In genomic region chr2:8168007-8168717, GRCh38 we compare ENCODE assay signal across 19 cellular contexts.
DNase-seq lines count a peak whose midpoint lies in the region; ATAC-seq and TF ChIP-seq lines count a peak whose summit lies in the region.
"Had no signal": no experiment of that assay in that cellular context is flagged by ENCODE, and none has a peak within 500 bp of the region (broad histone marks: within the 10 kb centered on the region; RNA-seq: fewer than 3 reads in every experiment).

No MANE protein-coding gene starts in this region.

- no peaks in the 10 kb centered on the region for H3K9me3 Mint-ChIP-seq in activated T-cell treated with anti-CD3 and anti-CD28 coated beads, Interleukin-2, amount 50 U/mL, for 24 hours
- H3K9me3 Mint-ChIP-seq in chondrocyte (ENCODE audit: low read depth): no peaks in the 10 kb centered on the region
- H3K9me3 Mint-ChIP-seq in stimulated activated naive CD8-positive, alpha-beta T cell treated with anti-CD3 and anti-CD28 coated beads, Interleukin-15, amount 100 ng/mL, for 72 hours: no peaks in the 10 kb centered on the region
- H3K9me3 Mint-ChIP-seq: CD4-positive, alpha-beta T cell had no signal

- no peaks in the 10 kb centered on the region for H3K79me1 ChIP-seq in neuronal stem cell (ENCODE audit: low read depth, low read length)

- peak overlapping the region; percentile 48 for H3K27ac Mint-ChIP-seq in activated T-cell treated with anti-CD3 and anti-CD28 coated beads, Interleukin-2, amount 50 U/mL, for 24 hours
- peak overlapping the region; percentile 89 for H3K27ac Mint-ChIP-seq in chondrocyte (ENCODE audit: unreplicated experiment)
- H3K27ac Mint-ChIP-seq in stimulated activated naive CD8-positive, alpha-beta T cell treated with anti-CD3 and anti-CD28 coated beads, Interleukin-15, amount 100 ng/mL, for 72 hours: peak overlapping the region in 1 of 2 donors; percentile 93
- H3K27ac Mint-ChIP-seq: CD4-positive, alpha-beta T cell had no signal

- no peak overlapping the region for H2BK5ac ChIP-seq in neuronal stem cell (ENCODE audit: low read length)

- peaks cover 14% of the 10 kb centered on the region for H3K4me1 Mint-ChIP-seq in activated T-cell treated with anti-CD3 and anti-CD28 coated beads, Interleukin-2, amount 50 U/mL, for 24 hours (ENCODE audit: low read depth)
- H3K4me1 Mint-ChIP-seq in chondrocyte (ENCODE audit: low read depth): peaks cover 47% of the 10 kb centered on the region
- peaks cover 11% of the 10 kb centered on the region for H3K4me1 Mint-ChIP-seq in stimulated activated naive CD8-positive, alpha-beta T cell treated with anti-CD3 and anti-CD28 coated beads, Interleukin-15, amount 100 ng/mL, for 72 hours

- H3K27me3 Mint-ChIP-seq in activated T-cell treated with anti-CD3 and anti-CD28 coated beads, Interleukin-2, amount 50 U/mL, for 24 hours: no peaks in the 10 kb centered on the region
- H3K27me3 Mint-ChIP-seq in chondrocyte (ENCODE audit: low read depth): no peaks in the 10 kb centered on the region
- no peaks in the 10 kb centered on the region for H3K27me3 Mint-ChIP-seq in stimulated activated naive CD8-positive, alpha-beta T cell treated with anti-CD3 and anti-CD28 coated beads, Interleukin-15, amount 100 ng/mL, for 72 hours
- H3K27me3 Mint-ChIP-seq: CD4-positive, alpha-beta T cell had no signal

- no peak overlapping the region for H4K91ac ChIP-seq in neuronal stem cell (ENCODE audit: low read depth, low read length, poor library complexity)

- TF ChIP-seq CTCF in chondrocyte (IDR thresholded peaks at IDR 0.05): no peak

- no peaks in the 10 kb centered on the region for H3K27me3 ChIP-seq in neuronal stem cell (ENCODE audit: control insufficient read depth in 3 of 3, insufficient read depth in 3 of 3, low read depth in 1 of 3, low read length in 3 of 3)

- no peak overlapping the region for H3K27ac ChIP-seq in neuronal stem cell (replicated peaks; ENCODE audit: low read length)

- H3K36me3 ChIP-seq in neuronal stem cell (replicated peaks in 1 of 2; ENCODE audit: control insufficient read depth in 2 of 2, insufficient read depth in 2 of 2, low read length in 2 of 2): no peaks in the 10 kb centered on the region

- no peak overlapping the region for H2BK12ac ChIP-seq in neuronal stem cell (ENCODE audit: low read length)

- H3K4me1 ChIP-seq in neuronal stem cell (ENCODE audit: control insufficient read depth in 2 of 2, insufficient read depth in 1 of 2, low read depth in 1 of 2, low read length in 2 of 2): peaks cover 0 to 9% of the 10 kb centered on the region in 2 donors

- no peak overlapping the region for H3K4me2 ChIP-seq in neuronal stem cell (ENCODE audit: insufficient read depth, low read length, poor library complexity, severe bottlenecking)

- H3K4me3 Mint-ChIP-seq in activated T-cell treated with anti-CD3 and anti-CD28 coated beads, Interleukin-2, amount 50 U/mL, for 24 hours: no peak overlapping the region
- H3K4me3 Mint-ChIP-seq in chondrocyte (ENCODE audit: unreplicated experiment): no peak overlapping the region
- H3K4me3 Mint-ChIP-seq in stimulated activated naive CD8-positive, alpha-beta T cell treated with anti-CD3 and anti-CD28 coated beads, Interleukin-15, amount 100 ng/mL, for 72 hours: no peak overlapping the region
- H3K4me3 Mint-ChIP-seq: CD4-positive, alpha-beta T cell had no signal

- no peak for ATAC-seq in SK-N-SH treated with all-trans-retinoic acid at 6 μM for 48 hours
- ATAC-seq in stimulated activated naive CD8-positive, alpha-beta T cell treated with anti-CD3 and anti-CD28 coated beads, Interleukin-15, amount 100 ng/mL, for 72 hours: peak; percentile 86
- no peak for ATAC-seq in GM21825 (IDR thresholded peaks at IDR 0.05; ENCODE audit: unreplicated experiment)
- ATAC-seq: Right ventricle myocardium inferior had no signal

- H3K14ac ChIP-seq in neuronal stem cell (ENCODE audit: low read length): no peak overlapping the region

- no CpG with 5 or more reads among the region's 8 CpGs for WGBS in neuronal stem cell (ENCODE audit: extremely low coverage in 2 of 2, insufficient read length in 2 of 2, insufficient replicate concordance in 1 of 2), 2 donors

- no peak overlapping the region for H3K4ac ChIP-seq in neuronal stem cell (ENCODE audit: low read length)

- no peak overlapping the region for H3K18ac ChIP-seq in neuronal stem cell (ENCODE audit: low read length)

- in situ Hi-C loops in G401 (cut with HindIII; ENCODE audit: low sequenced_read_pairs): no loop called here

- H2BK15ac ChIP-seq in neuronal stem cell (ENCODE audit: low read length): no peak overlapping the region

- H3K9ac ChIP-seq in neuronal stem cell (ENCODE audit: low read depth, low read length, poor library complexity): no peak overlapping the region

- no peak overlapping the region for H3K23ac ChIP-seq in neuronal stem cell (ENCODE audit: low read depth, low read length, poor library complexity)

- no peak overlapping the region for H2AFZ ChIP-seq in neuronal stem cell (ENCODE audit: low read length)

- no peak overlapping the region for H4K8ac ChIP-seq in neuronal stem cell (ENCODE audit: low read depth, low read length)

- no peak overlapping the region for H2AK5ac ChIP-seq in neuronal stem cell (ENCODE audit: low read depth, low read length)

- no peak overlapping the region for H2BK120ac ChIP-seq in neuronal stem cell (ENCODE audit: low read depth, low read length)

- no peak for DNase-seq in activated T-cell treated with anti-CD3 and anti-CD28 coated beads, Interleukin-2, amount 50 U/mL, for 24 hours
- no peak for DNase-seq in activated T-cell treated with anti-CD3 and anti-CD28 coated beads for 4 hours
- DNase-seq in chondrocyte (ENCODE audit: low spot score): no peak
- no peak for DNase-seq in stimulated activated naive CD8-positive, alpha-beta T cell treated with anti-CD3 and anti-CD28 coated beads, Interleukin-15, amount 100 ng/mL, for 72 hours
- no peak for DNase-seq in G401 (ENCODE audit: low spot score)
- no peak for DNase-seq in neuronal stem cell (ENCODE audit: low spot score)
- DNase-seq: ACHN; CD4-positive, alpha-beta T cell; DND-41; GF-D8; HCEC 1CT; NCI-H1417; NCI-H1930; NCI-H2171 treated with DMSO at 0.1 percent for 48 hours; NCI-H510A; NCI-H82 had no signal

- H3K9me3 ChIP-seq in neuronal stem cell (replicated peaks in 1 of 2; ENCODE audit: control insufficient read depth in 2 of 2, insufficient read depth in 1 of 2, low read depth in 1 of 2, low read length in 2 of 2): no peaks in the 10 kb centered on the region

- no peaks in the 10 kb centered on the region for H3K36me3 Mint-ChIP-seq in activated T-cell treated with anti-CD3 and anti-CD28 coated beads, Interleukin-2, amount 50 U/mL, for 24 hours (ENCODE audit: low read depth)
- no peaks in the 10 kb centered on the region for H3K36me3 Mint-ChIP-seq in chondrocyte (ENCODE audit: low read depth)

- no peak overlapping the region for H3K4me3 ChIP-seq in neuronal stem cell (ENCODE audit: low read length in 2 of 2)

TF ChIP-seq in SK-N-SH treated with all-trans-retinoic acid at 6 μM for 48 hours, 23 proteins besides CTCF, POLR2A, EP300 and RAD21:
- no peak for TF ChIP-seq OSR1 (CRISPR knock-in tag; IDR thresholded peaks at IDR 0.05)
- peak; percentile 71 for TF ChIP-seq ISL1 (CRISPR knock-in tag; IDR thresholded peaks at IDR 0.05)
- TF ChIP-seq POU6F1 (CRISPR knock-in tag; IDR thresholded peaks at IDR 0.05; ENCODE audit: borderline replicate concordance, low read depth): no peak
